ENCODE assay signal across 8 cellular contexts in the genomic region with DNA sequence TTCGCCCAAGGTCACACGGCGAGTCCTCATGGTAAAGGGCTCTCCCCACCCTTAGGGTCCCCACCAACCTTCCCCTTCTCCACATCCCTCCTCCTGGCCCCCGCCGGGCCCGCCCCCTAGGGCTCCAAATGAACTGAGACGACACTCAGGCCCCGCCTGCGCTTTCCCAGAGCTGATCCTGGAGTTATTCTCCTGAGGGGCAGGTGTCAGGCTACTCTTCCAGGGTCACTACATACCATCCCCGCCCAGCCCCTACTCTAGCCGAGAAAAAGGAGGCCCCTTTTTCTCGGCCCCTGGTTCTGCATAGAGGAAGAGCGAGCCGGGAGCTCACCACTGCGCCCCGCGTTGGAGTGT. TPM values are rescaled to one million over a fixed set of nuclear protein-coding genes. Genes with fewer than 3 reads are reported as not detected.
DNase-seq lines count a peak whose midpoint lies in the region; ATAC-seq and TF ChIP-seq lines count a peak whose summit lies in the region.

No MANE protein-coding gene starts in this region.

- H3K4me3 ChIP-seq in fibroblast of mammary gland (ENCODE audit: control insufficient read depth, low read depth, low read length) (peak overlapping the region; percentile 82), neuronal stem cell (ENCODE audit: low read length in 2 of 2) (peak overlapping the region; percentile 62 to 87)

- peak overlapping the region; percentile 93 for H2BK5ac ChIP-seq in neuronal stem cell (ENCODE audit: low read length)

- H2AK5ac ChIP-seq in neuronal stem cell (ENCODE audit: low read depth, low read length), result no peak overlapping the region

- no peak overlapping the region for H2BK12ac ChIP-seq in neuronal stem cell (ENCODE audit: low read length)

- H4K91ac ChIP-seq in neuronal stem cell (ENCODE audit: low read depth, low read length, poor library complexity), result no peak overlapping the region

- H3K4me2 ChIP-seq in neuronal stem cell (ENCODE audit: insufficient read depth, low read length, poor library complexity, severe bottlenecking), result peak overlapping the region; percentile 58

- peak overlapping the region; percentile 34 for H2BK120ac ChIP-seq in neuronal stem cell (ENCODE audit: low read depth, low read length)

- H3K4ac ChIP-seq in neuronal stem cell (ENCODE audit: low read length), result no peak overlapping the region

- peak overlapping the region; percentile 45 for H3K23ac ChIP-seq in neuronal stem cell (ENCODE audit: low read depth, low read length, poor library complexity)

- peak overlapping the region; percentile 66 for H4K8ac ChIP-seq in neuronal stem cell (ENCODE audit: low read depth, low read length)

- ATAC-seq in GM19324 (IDR thresholded peaks at IDR 0.05; ENCODE audit: low FRiP score, unreplicated experiment) (peak; percentile 17), HG03378 (IDR thresholded peaks at IDR 0.05; ENCODE audit: unreplicated experiment) (peak; percentile 10)

- H3K9me3 ChIP-seq in neuronal stem cell (replicated peaks in 1 of 2; ENCODE audit: control insufficient read depth in 2 of 2, insufficient read depth in 1 of 2, low read depth in 1 of 2, low read length in 2 of 2), result no peaks in the 10 kb centered on the region

- no peak overlapping the region for H3K14ac ChIP-seq in neuronal stem cell (ENCODE audit: low read length)

- H3K18ac ChIP-seq in neuronal stem cell (ENCODE audit: low read length), result peak overlapping the region; percentile 84

- DNase-seq in activated T-cell treated with anti-CD3 and anti-CD28 coated beads for 1 hour (ENCODE audit: low read depth) (peak; percentile 3), fibroblast of mammary gland (ENCODE audit: low read depth) (no peak), neuronal stem cell (ENCODE audit: low spot score) (no peak), SW480 (ENCODE audit: low spot score) (no peak), COLO829 (ENCODE audit: low spot score) (no peak)
- DNase-seq in central memory CD4-positive, alpha-beta T cell, result no peak

- peaks cover 2 to 5% of the 10 kb centered on the region in 2 donors for H3K4me1 ChIP-seq in neuronal stem cell (ENCODE audit: control insufficient read depth in 2 of 2, insufficient read depth in 1 of 2, low read depth in 1 of 2, low read length in 2 of 2)

- peak overlapping the region; percentile 54 for H2BK15ac ChIP-seq in neuronal stem cell (ENCODE audit: low read length)

- H3K27ac ChIP-seq in neuronal stem cell (replicated peaks; ENCODE audit: low read length), result peak overlapping the region; percentile 95

- H3K9ac ChIP-seq in neuronal stem cell (ENCODE audit: low read depth, low read length, poor library complexity), result peak overlapping the region; percentile 78

- H3K36me3 ChIP-seq in neuronal stem cell (replicated peaks in 1 of 2; ENCODE audit: control insufficient read depth in 2 of 2, insufficient read depth in 2 of 2, low read length in 2 of 2), result peaks cover 5 to 21% of the 10 kb centered on the region in 2 donors

- no peaks in the 10 kb centered on the region for H3K79me1 ChIP-seq in neuronal stem cell (ENCODE audit: low read depth, low read length)

- H2AFZ ChIP-seq in neuronal stem cell (ENCODE audit: low read length), result peak overlapping the region; percentile 91

- WGBS in neuronal stem cell (ENCODE audit: extremely low coverage in 2 of 2, insufficient read length in 2 of 2, insufficient replicate concordance in 1 of 2), 2 donors, result no CpG with 5 or more reads among the region's 17 CpGs

- no peaks in the 10 kb centered on the region for H3K27me3 ChIP-seq in neuronal stem cell (ENCODE audit: control insufficient read depth in 3 of 3, insufficient read depth in 3 of 3, low read depth in 1 of 3, low read length in 3 of 3)

- no peak for TF ChIP-seq CTCF in fibroblast of mammary gland (conservative IDR thresholded peaks at IDR 0.05; ENCODE audit: control insufficient read depth, insufficient read depth, low read depth, low read length)

RNA-seq across cellular contexts. Expression of a gene that starts 0.3 kb away (rescaled TPM):
- polyA plus RNA-seq in neuronal stem cell (2013, experiment 1 of 2), result 29.8 TPM
- polyA plus RNA-seq in neuronal stem cell (2013, experiment 2 of 2), result 30.3 TPM

RNA-seq across cellular contexts. Expression of a gene that starts 18.6 kb away (rescaled TPM):
- polyA plus RNA-seq in neuronal stem cell (2013, experiment 1 of 2), result 175 TPM
- 169 TPM for polyA plus RNA-seq in neuronal stem cell (2013, experiment 2 of 2)
